Comparison of ENCODE assay signal across 21 cellular contexts in the genomic region with DNA sequence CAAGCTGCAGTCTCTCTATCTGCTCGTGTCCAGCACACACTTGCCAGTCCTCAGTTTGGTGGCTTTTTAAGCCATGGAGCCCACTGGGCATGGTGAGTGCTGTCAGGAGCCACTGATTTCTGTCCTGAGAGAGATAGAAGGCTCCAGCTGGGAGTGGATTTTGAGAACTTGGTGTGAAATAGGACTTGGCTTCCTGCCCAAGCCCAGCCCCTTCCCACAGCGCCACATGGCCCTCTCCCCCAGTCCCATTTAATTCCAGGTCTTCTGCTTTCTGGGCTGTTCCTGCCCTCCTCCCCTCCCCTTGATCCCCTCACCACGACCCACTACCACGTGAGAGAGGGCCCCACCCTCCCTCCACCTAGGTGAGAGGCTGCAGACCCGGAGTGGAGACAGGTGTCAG. TPM values are rescaled to one million over a fixed set of nuclear protein-coding genes. Genes with fewer than 3 reads are reported as not detected.
DNase-seq lines count a peak whose midpoint lies in the region; TF ChIP-seq lines count a peak whose summit lies in the region.
"Had no signal": no experiment of that assay in that cellular context is flagged by ENCODE, and none has a peak within 500 bp of the region (broad histone marks: within the 10 kb centered on the region; RNA-seq: fewer than 3 reads in every experiment).

No MANE protein-coding gene starts in this region.

- H3K79me2 ChIP-seq in SK-N-SH (ENCODE audit: insufficient read depth) = no peaks in the 10 kb centered on the region

- H4K91ac ChIP-seq in neuronal stem cell (ENCODE audit: low read depth, low read length, poor library complexity) = no peak overlapping the region

- H2BK5ac ChIP-seq in neuronal stem cell (ENCODE audit: low read length) = no peak overlapping the region

- no peak overlapping the region for H3K4me2 ChIP-seq in SK-N-SH
- H3K4me2 ChIP-seq in neuronal stem cell (ENCODE audit: insufficient read depth, low read length, poor library complexity, severe bottlenecking) = no peak overlapping the region
- H3K4me2 ChIP-seq: A549, PC-9 had no signal

- no peaks in the 10 kb centered on the region for H3K9me2 ChIP-seq in SK-N-SH

- H3K4me1 ChIP-seq in SK-N-SH (ENCODE audit: control insufficient read depth in 1 of 2, insufficient read depth in 2 of 2, low read depth in 1 of 2, low read length in 1 of 2) = peaks cover 6 to 21% of the 10 kb centered on the region in 2 experiments; a peak in 2 of 4 replicates
- H3K4me1 ChIP-seq in neuronal stem cell (ENCODE audit: control insufficient read depth in 2 of 2, insufficient read depth in 1 of 2, low read depth in 1 of 2, low read length in 2 of 2) = peaks cover 25 to 30% of the 10 kb centered on the region in 2 donors

- H2AFZ ChIP-seq in SK-N-SH (ENCODE audit: low read depth) = no peak overlapping the region; the same call in 1 of the 2 replicates
- peak overlapping the region; percentile 4 for H2AFZ ChIP-seq in neuronal stem cell (ENCODE audit: low read length)
- H2AFZ ChIP-seq: PC-9 had no signal

- no peaks in the 10 kb centered on the region for H3F3A ChIP-seq in SK-N-SH (replicated peaks; ENCODE audit: insufficient read depth)

- H3K9ac ChIP-seq in SK-N-SH (no peak overlapping the region), neuronal stem cell (ENCODE audit: low read depth, low read length, poor library complexity) (no peak overlapping the region)

- no peaks in the 10 kb centered on the region for H4K20me1 ChIP-seq in SK-N-SH (ENCODE audit: insufficient read depth)

- no peak overlapping the region for H3K4ac ChIP-seq in neuronal stem cell (ENCODE audit: low read length)

- no peak overlapping the region for H2BK12ac ChIP-seq in neuronal stem cell (ENCODE audit: low read length)

- H3K23ac ChIP-seq in neuronal stem cell (ENCODE audit: low read depth, low read length, poor library complexity) = no peak overlapping the region

- peak; percentile 47 for DNase-seq in NCI-H1694 treated with DMSO at 0.1 percent for 48 hours (lab: John Stamatoyannopoulos, UW)
- peak; percentile 84 for DNase-seq in SK-N-SH
- DNase-seq in dorsolateral prefrontal cortex = no peak
- no peak for DNase-seq in neuronal stem cell (ENCODE audit: low spot score)
- DNase-seq in hypothalamus (lab: John Stamatoyannopoulos, UW) = no peak
- no peak for DNase-seq in activated CD4-positive, CD25-positive, alpha-beta regulatory T cell treated with anti-CD3 and anti-CD28 coated beads, Interleukin-2, amount 50 U/mL, for 72 hours
- no peak for DNase-seq in anterior cingulate cortex (lab: John Stamatoyannopoulos, UW)
- DNase-seq: BE2C; CD4-positive, CD25-positive, alpha-beta regulatory T cell; COR-L47; DMS79; KBM-7; NCI-H1436; NCI-H2029; NCI-H446; NCI-H526 treated with DMSO at 0.1 percent for 48 hours; PC-9; RPMI8226 had no signal

- H2BK120ac ChIP-seq in neuronal stem cell (ENCODE audit: low read depth, low read length) = peak overlapping the region; percentile 2

- intact Hi-C loops in dorsolateral prefrontal cortex (cut with DNase I) = no loop called here

- H3K36me3 ChIP-seq in SK-N-SH (replicated peaks in 1 of 2; ENCODE audit: control insufficient read depth in 1 of 2, insufficient read depth in 2 of 2, low read length in 1 of 2) (no peaks in the 10 kb centered on the region), neuronal stem cell (replicated peaks in 1 of 2; ENCODE audit: control insufficient read depth in 2 of 2, insufficient read depth in 2 of 2, low read length in 2 of 2) (no peaks in the 10 kb centered on the region)
- H3K36me3 ChIP-seq: BE2C had no signal

- peak overlapping the region; percentile 33 for H3K18ac ChIP-seq in neuronal stem cell (ENCODE audit: low read length)

- no peaks in the 10 kb centered on the region for H3K27me3 ChIP-seq in SK-N-SH (ENCODE audit: insufficient read depth)
- no peaks in the 10 kb centered on the region for H3K27me3 ChIP-seq in dorsolateral prefrontal cortex
- H3K27me3 ChIP-seq in neuronal stem cell (ENCODE audit: control insufficient read depth in 3 of 3, insufficient read depth in 3 of 3, low read depth in 1 of 3, low read length in 3 of 3) = peaks cover 0 to 6% (median 2%) of the 10 kb centered on the region in 3 experiments
- H3K27me3 ChIP-seq: BE2C had no signal

- H2AK5ac ChIP-seq in neuronal stem cell (ENCODE audit: low read depth, low read length) = peak overlapping the region; percentile 9

- H3K9me3 ChIP-seq in SK-N-SH (no peaks in the 10 kb centered on the region), neuronal stem cell (replicated peaks in 1 of 2; ENCODE audit: control insufficient read depth in 2 of 2, insufficient read depth in 1 of 2, low read depth in 1 of 2, low read length in 2 of 2) (no peaks in the 10 kb centered on the region)
- H3K9me3 ChIP-seq: A549, BE2C had no signal

- no peak overlapping the region for H3K14ac ChIP-seq in neuronal stem cell (ENCODE audit: low read length)

- no peak for TF ChIP-seq EP300 in SK-N-SH (IDR thresholded peaks at IDR 0.05; ENCODE audit: borderline replicate concordance in 1 of 2, low read depth in 1 of 2, low read length in 1 of 2)

- 68% methylated on average over 5 of the region's 5 CpGs for WGBS in SK-N-SH (ENCODE audit: low lambda C conversion rate)
- no CpG with 5 or more reads among the region's 5 CpGs for WGBS in neuronal stem cell (ENCODE audit: extremely low coverage in 2 of 2, insufficient read length in 2 of 2, insufficient replicate concordance in 1 of 2), 2 donors

- CTCF ChIA-PET in SK-N-SH (lab: Yijun Ruan, JAX) = interaction anchor here (1.2 to 22.2 kb wide), 8 partner anchors 6 to 74 kb away, joined by 3 to 1212 read pairs (median 10); a partner anchor contains a TSS

- no peak for TF ChIP-seq RAD21 in SK-N-SH (IDR thresholded peaks at IDR 0.05; ENCODE audit: low read length)

- H2BK15ac ChIP-seq in neuronal stem cell (ENCODE audit: low read length) = peak overlapping the region; percentile 74

- H3K79me1 ChIP-seq in neuronal stem cell (ENCODE audit: low read depth, low read length) = no peaks in the 10 kb centered on the region

- H3K27ac ChIP-seq in SK-N-SH (ENCODE audit: low read depth in 2 of 2, low read length in 1 of 2) = no peak overlapping the region
- H3K27ac ChIP-seq in dorsolateral prefrontal cortex = peak overlapping the region in 44 of 59 donors; percentile 26 to 88 (median 70)
- H3K27ac ChIP-seq in neuronal stem cell (replicated peaks; ENCODE audit: low read length) = no peak overlapping the region
- H3K27ac ChIP-seq: HL-60, PC-9 had no signal

- POLR2A ChIA-PET in SK-N-SH (lab: Yijun Ruan, JAX) = no interaction called here

- H3K4me3 ChIP-seq in SK-N-SH (ENCODE audit: low read depth in 2 of 2, low read length in 1 of 2) (no peak overlapping the region), dorsolateral prefrontal cortex (no peak overlapping the region), neuronal stem cell (ENCODE audit: low read length in 2 of 2) (no peak overlapping the region)
- H3K4me3 ChIP-seq: A549, PC-9 had no signal

- no peak overlapping the region for H4K8ac ChIP-seq in neuronal stem cell (ENCODE audit: low read depth, low read length)

- TF ChIP-seq CTCF in SK-N-SH (IDR thresholded peaks at IDR 0.05) = no peak
- no peak for TF ChIP-seq CTCF in dorsolateral prefrontal cortex (IDR thresholded peaks at IDR 0.05 in 54 of 56, conservative IDR thresholded peaks at IDR 0.05 in 2 of 56; ENCODE audit: low read depth in 1 of 56, partially characterized antibody in 56 of 56)

TF ChIP-seq in SK-N-SH, 30 proteins besides CTCF, POLR2A, EP300 and RAD21:
- TF ChIP-seq EZH2phosphoT487 (IDR thresholded peaks at IDR 0.05; ENCODE audit: borderline replicate concordance, low read depth) = no peak
- no peak for TF ChIP-seq TEAD4 (IDR thresholded peaks at IDR 0.05; ENCODE audit: borderline replicate concordance, insufficient read depth)
- TF ChIP-seq YY1 (IDR thresholded peaks at IDR 0.05; ENCODE audit: low read depth) = no peak
- no peak for TF ChIP-seq FOXJ3 (CRISPR knock-in tag; IDR thresholded peaks at IDR 0.05)
- no peak for TF ChIP-seq NFIC (IDR thresholded peaks at IDR 0.05; ENCODE audit: borderline replicate concordance)
- no peak for TF ChIP-seq GATA2 (CRISPR knock-in tag; IDR thresholded peaks at IDR 0.05)
- TF ChIP-seq GABPA (IDR thresholded peaks at IDR 0.05; ENCODE audit: low read depth) = no peak
- no peak for TF ChIP-seq SIN3A (IDR thresholded peaks at IDR 0.05; ENCODE audit: borderline replicate concordance, low read depth, low read length)

RNA-seq across cellular contexts. Expression of a gene that starts 14.4 kb away (rescaled TPM):
- polyA plus RNA-seq in SK-N-SH (2012; rRNA removed) = 185 and 209 TPM in 2 replicates
- 29.0 and 41.5 TPM in 2 replicates for polyA plus RNA-seq in SK-N-SH (2012; cell fraction: cytosol; rRNA removed)
- polyA plus RNA-seq in SK-N-SH (2012; cell fraction: nucleus; rRNA removed) = 1,427 and 1,497 TPM in 2 replicates
- 1 to 10 TPM in 114 of 120 experiments, under 1 TPM in 6; 0.52 to 9.2 (median 2.7) TPM for total RNA-seq in dorsolateral prefrontal cortex
- 0.26 TPM for polyA plus RNA-seq in neuronal stem cell (2013, experiment 1 of 2)
- 0.22 TPM for polyA plus RNA-seq in neuronal stem cell (2013, experiment 2 of 2)

RNA-seq across cellular contexts. Expression of a gene that starts 59.7 kb away (rescaled TPM):
- polyA plus RNA-seq in SK-N-SH (2012; rRNA removed) = 0.15 and 0.21 TPM in 2 replicates
- polyA plus RNA-seq in SK-N-SH (2012; cell fraction: cytosol; rRNA removed) = 0.08 and 0.24 TPM in 2 replicates
- 0.36 and 0.48 TPM in 2 replicates for polyA plus RNA-seq in SK-N-SH (2012; cell fraction: nucleus; rRNA removed)
- total RNA-seq in dorsolateral prefrontal cortex = 10 to 100 TPM in 118 of 120 experiments, 1 to 10 TPM in 2; 6.8 to 38.4 (median 21.8) TPM
- 3.0 TPM for polyA plus RNA-seq in neuronal stem cell (2013, experiment 1 of 2)
- 2.8 TPM for polyA plus RNA-seq in neuronal stem cell (2013, experiment 2 of 2)
- polyA plus RNA-seq: CD4-positive, CD25-positive, alpha-beta regulatory T cell; HepG2 had no signal

Comparison
In these comparisons a context has a peak if more than half of its experiments do, and no peak if none do; other contexts are left out.
1. DNase-seq: peak in NCI-H1694 treated with DMSO at 0.1 percent for 48 hours (single experiment) and SK-N-SH (single experiment); none in dorsolateral prefrontal cortex (0 of 10), neuronal stem cell (single experiment), hypothalamus (0 of 51), activated CD4-positive, CD25-positive, alpha-beta regulatory T cell treated with anti-CD3 and anti-CD28 coated beads, Interleukin-2, amount 50 U/mL, for 72 hours (single experiment) and anterior cingulate cortex (0 of 58).
2. H3K27ac ChIP-seq: peak in dorsolateral prefrontal cortex (44 of 59); none in SK-N-SH (0 of 2) and neuronal stem cell (single experiment).